ENCODE assay signal across 9 cellular contexts in genomic region chr12:109286652-109287051, GRCh38. TPM values are rescaled to one million over a fixed set of nuclear protein-coding genes. Genes with fewer than 3 reads are reported as not detected.
"Had no signal": no experiment of that assay in that cellular context is flagged by ENCODE, and none has a peak within 500 bp of the region (broad histone marks: within the 10 kb centered on the region; RNA-seq: fewer than 3 reads in every experiment).

No MANE protein-coding gene starts in this region.

- H3K4me3 ChIP-seq: GM23338 had no signal

- H3K4me2 ChIP-seq: GM23338 had no signal

- ATAC-seq: GM23338 had no signal

- DNase-seq: H9, HCEC 1CT, IMR-90, KBM-7 had no signal

- H3K9me3 Mint-ChIP-seq: GM23338, H9 had no signal

- H3K4me3 Mint-ChIP-seq: GM23338, H9 had no signal

- H3K27ac Mint-ChIP-seq: GM23338, H9 had no signal

- H3K27ac ChIP-seq: HL-60 had no signal

- FAIRE-seq: H1, H54 had no signal

- H2AFZ ChIP-seq: GM23338 had no signal

RNA-seq across cellular contexts. Expression of gene FOXN4, which starts 22.4 kb away (rescaled TPM):
- total RNA-seq: HT1080, IMR-90 had no signal
- polyA plus RNA-seq: IMR-90 had no signal
